ENCODE assay signal across 9 cellular contexts in genomic region chr17:39153541-39154111, GRCh38. TPM values are rescaled to one million over a fixed set of nuclear protein-coding genes. Genes with fewer than 3 reads are reported as not detected.
DNase-seq lines count a peak whose midpoint lies in the region; ATAC-seq, FAIRE-seq and TF ChIP-seq lines count a peak whose summit lies in the region.
"Had no signal": no experiment of that assay in that cellular context is flagged by ENCODE, and none has a peak within 500 bp of the region (broad histone marks: within the 10 kb centered on the region; RNA-seq: fewer than 3 reads in every experiment).

No MANE protein-coding gene starts in this region.

- H3K9me3 Mint-ChIP-seq in activated naive CD4-positive, alpha-beta T cell treated with anti-CD3 and anti-CD28 coated beads for 36 hours: no peaks in the 10 kb centered on the region
- peaks cover 13% of the 10 kb centered on the region for H3K9me3 Mint-ChIP-seq in neural progenitor cell
- H3K9me3 Mint-ChIP-seq in stimulated activated naive CD8-positive, alpha-beta T cell treated with anti-CD3 and anti-CD28 coated beads, Interleukin-15, amount 100 ng/mL, for 72 hours: no peaks in the 10 kb centered on the region

- in situ Hi-C loops in SK-MEL-5 (cut with HindIII; ENCODE audit: low pct_unique_long_range_greater_than_20kb, low sequenced_read_pairs): no loop called here

- no peaks in the 10 kb centered on the region for H3K36me3 ChIP-seq in neural progenitor cell

- peaks cover 7% of the 10 kb centered on the region for H3F3A ChIP-seq in neural progenitor cell (ENCODE audit: low read depth)

- peak overlapping the region; percentile 93 for H2AFZ ChIP-seq in neural progenitor cell (replicated peaks)

- H3K79me2 ChIP-seq in neural progenitor cell (ENCODE audit: low read depth): no peaks in the 10 kb centered on the region

- H3K27ac Mint-ChIP-seq in activated naive CD4-positive, alpha-beta T cell treated with anti-CD3 and anti-CD28 coated beads for 36 hours: peak overlapping the region; percentile 95
- peak overlapping the region; percentile 99 for H3K27ac Mint-ChIP-seq in neural progenitor cell
- H3K27ac Mint-ChIP-seq in stimulated activated naive CD8-positive, alpha-beta T cell treated with anti-CD3 and anti-CD28 coated beads, Interleukin-15, amount 100 ng/mL, for 72 hours: peak overlapping the region; percentile 91 to 100

- peak overlapping the region; percentile 83 for H3K4me3 ChIP-seq in neural progenitor cell

- H3K9ac ChIP-seq in neural progenitor cell: no peak overlapping the region

- H3K27ac ChIP-seq in neural progenitor cell: no peak overlapping the region

- peaks cover 8% of the 10 kb centered on the region for H3K4me1 ChIP-seq in neural progenitor cell

- peaks cover 2% of the 10 kb centered on the region for H3K36me3 Mint-ChIP-seq in activated naive CD4-positive, alpha-beta T cell treated with anti-CD3 and anti-CD28 coated beads for 36 hours (ENCODE audit: low read depth)
- H3K36me3 Mint-ChIP-seq in neural progenitor cell: peaks cover 7% of the 10 kb centered on the region

- ATAC-seq in GM21737 (IDR thresholded peaks at IDR 0.05; ENCODE audit: unreplicated experiment): peak; percentile 41
- peak; percentile 65 for ATAC-seq in stimulated activated naive CD8-positive, alpha-beta T cell treated with anti-CD3 and anti-CD28 coated beads, Interleukin-15, amount 100 ng/mL, for 72 hours

- peaks cover 38% of the 10 kb centered on the region for H3K27me3 ChIP-seq in neural progenitor cell

- CTCF ChIA-PET in activated naive CD4-positive, alpha-beta T cell treated with anti-CD3 and anti-CD28 coated beads for 36 hours (lab: Charles Lee): interaction anchor here (0.6 to 4.9 kb wide), 37 partner anchors 9 to 422 kb away, joined by 3 to 106 read pairs (median 5); partner anchors contain the start of genes ARL5C, FBXO47 and LASP1

- peak overlapping the region; percentile 94 for H3K4me3 Mint-ChIP-seq in activated naive CD4-positive, alpha-beta T cell treated with anti-CD3 and anti-CD28 coated beads for 36 hours
- H3K4me3 Mint-ChIP-seq in neural progenitor cell: peak overlapping the region; percentile 98
- H3K4me3 Mint-ChIP-seq in stimulated activated naive CD8-positive, alpha-beta T cell treated with anti-CD3 and anti-CD28 coated beads, Interleukin-15, amount 100 ng/mL, for 72 hours: peak overlapping the region; percentile 92

- no peak for TF ChIP-seq CTCF in neural progenitor cell (IDR thresholded peaks at IDR 0.05)

- FAIRE-seq in frontal cortex (lab: Jason Lieb, UNC): no peak

- peaks cover 27% of the 10 kb centered on the region for H3K4me1 Mint-ChIP-seq in activated naive CD4-positive, alpha-beta T cell treated with anti-CD3 and anti-CD28 coated beads for 36 hours (ENCODE audit: low read depth)
- H3K4me1 Mint-ChIP-seq in neural progenitor cell: peaks cover 27% of the 10 kb centered on the region
- peaks cover 58% of the 10 kb centered on the region for H3K4me1 Mint-ChIP-seq in stimulated activated naive CD8-positive, alpha-beta T cell treated with anti-CD3 and anti-CD28 coated beads, Interleukin-15, amount 100 ng/mL, for 72 hours

- intact Hi-C loops in activated naive CD4-positive, alpha-beta T cell treated with anti-CD3 and anti-CD28 coated beads for 36 hours (cut with micrococcal nuclease): loop anchor here (1.0 to 5.0 kb wide), 13 partner anchors 11 to 596 kb away; partner anchors contain the start of genes CISD3, PIP4K2B, PSMB3 and RPL23

- H3K27me3 Mint-ChIP-seq in activated naive CD4-positive, alpha-beta T cell treated with anti-CD3 and anti-CD28 coated beads for 36 hours (ENCODE audit: low read depth): peaks cover 4% of the 10 kb centered on the region
- peaks cover 65% of the 10 kb centered on the region for H3K27me3 Mint-ChIP-seq in neural progenitor cell (ENCODE audit: insufficient read depth, low read depth)
- H3K27me3 Mint-ChIP-seq in stimulated activated naive CD8-positive, alpha-beta T cell treated with anti-CD3 and anti-CD28 coated beads, Interleukin-15, amount 100 ng/mL, for 72 hours: peaks cover 8% of the 10 kb centered on the region

- H4K20me1 ChIP-seq in neural progenitor cell (ENCODE audit: low read depth): no peaks in the 10 kb centered on the region

- DNase-seq in COLO668 (lab: John Stamatoyannopoulos, UW; ENCODE audit: unreplicated experiment): peak; percentile 68
- DNase-seq in MV-4-11 (lab: John Stamatoyannopoulos, UW): peak; percentile 86
- peak; percentile 90 for DNase-seq in SK-MEL-5 (ENCODE audit: low read depth, low spot score)
- peak; percentile 96 for DNase-seq in activated naive CD4-positive, alpha-beta T cell treated with anti-CD3 and anti-CD28 coated beads for 36 hours
- peak; percentile 82 to 83 for DNase-seq in frontal cortex (ENCODE audit: low spot score in 2 of 2)
- peak; percentile 88 for DNase-seq in neural progenitor cell (ENCODE audit: low spot score)
- peak; percentile 89 to 91 for DNase-seq in stimulated activated naive CD8-positive, alpha-beta T cell treated with anti-CD3 and anti-CD28 coated beads, Interleukin-15, amount 100 ng/mL, for 72 hours

- H3K9me3 ChIP-seq in neural progenitor cell (ENCODE audit: low read depth): no peaks in the 10 kb centered on the region

- peak overlapping the region; percentile 99 for H3K4me2 ChIP-seq in neural progenitor cell

RNA-seq across cellular contexts. Expression of gene PLXDC1, which starts 2.2 kb away (rescaled TPM):
- 0.43 and 0.48 TPM in 2 replicates for total RNA-seq in SK-MEL-5 (2014; rRNA removed; shearing (Covaris generic))
- polyA plus RNA-seq in SK-MEL-5 (2015; cell fraction: cytosol; rRNA removed): 0.10 and 0.42 TPM in 2 replicates
- 10.0 and 13.7 TPM in 2 replicates for polyA plus RNA-seq in SK-MEL-5 (2015; cell fraction: nucleus; rRNA removed)
- total RNA-seq in activated naive CD4-positive, alpha-beta T cell treated with anti-CD3 and anti-CD28 coated beads for 36 hours: 1 to 10 TPM; 1.2 to 1.4 TPM
- total RNA-seq in frontal cortex (9.8 TPM), neural progenitor cell (ENCODE audit: low replicate concordance) (2.1 and 2.5 TPM in 2 replicates)

RNA-seq across cellular contexts. Expression of gene ARL5C, which starts 12.3 kb away (rescaled TPM):
- not detected in 2 replicates for total RNA-seq in SK-MEL-5 (2014; rRNA removed; shearing (Covaris generic))
- polyA plus RNA-seq in SK-MEL-5 (2015; cell fraction: cytosol; rRNA removed): not detected in 2 replicates
- polyA plus RNA-seq in SK-MEL-5 (2015; cell fraction: nucleus; rRNA removed): not detected in 2 replicates
- total RNA-seq in activated naive CD4-positive, alpha-beta T cell treated with anti-CD3 and anti-CD28 coated beads for 36 hours: not detected
- not detected for total RNA-seq in frontal cortex
- total RNA-seq in neural progenitor cell (ENCODE audit: low replicate concordance): not detected in 2 replicates
- total RNA-seq: activated CD8-positive, alpha-beta memory T cell treated with anti-CD3 and anti-CD28 coated beads for 36 hours had no signal

RNA-seq across cellular contexts. Expression of gene CACNB1, which starts 43.8 kb away (rescaled TPM):
- 0.72 and 0.74 TPM in 2 replicates for total RNA-seq in SK-MEL-5 (2014; rRNA removed; shearing (Covaris generic))
- 1.7 and 2.1 TPM in 2 replicates for polyA plus RNA-seq in SK-MEL-5 (2015; cell fraction: cytosol; rRNA removed)
- polyA plus RNA-seq in SK-MEL-5 (2015; cell fraction: nucleus; rRNA removed): 16.1 and 18.6 TPM in 2 replicates
- total RNA-seq in activated naive CD4-positive, alpha-beta T cell treated with anti-CD3 and anti-CD28 coated beads for 36 hours: 1 to 10 TPM; 5.3 to 5.9 TPM
- total RNA-seq in frontal cortex (14.3 TPM), neural progenitor cell (ENCODE audit: low replicate concordance) (6.3 and 16.5 TPM in 2 replicates)

RNA-seq across cellular contexts. Expression of gene RPL19, which starts 46.5 kb away (rescaled TPM):
- 4,194 and 4,277 TPM in 2 replicates for total RNA-seq in SK-MEL-5 (2014; rRNA removed; shearing (Covaris generic))
- 2,792 and 3,357 TPM in 2 replicates for polyA plus RNA-seq in SK-MEL-5 (2015; cell fraction: cytosol; rRNA removed)
- polyA plus RNA-seq in SK-MEL-5 (2015; cell fraction: nucleus; rRNA removed): 592 and 621 TPM in 2 replicates
- total RNA-seq in activated naive CD4-positive, alpha-beta T cell treated with anti-CD3 and anti-CD28 coated beads for 36 hours: 1,000 to 10,000 TPM; 3,280 to 3,392 TPM
- 1,210 TPM for total RNA-seq in frontal cortex
- 2,635 and 2,751 TPM in 2 replicates for total RNA-seq in neural progenitor cell (ENCODE audit: low replicate concordance)
